22 cellular contexts compared by ENCODE assay signal in genomic region chr9:125613156-125613555, GRCh38.
"Had no signal": no experiment of that assay in that cellular context is flagged by ENCODE, and none has a peak within 500 bp of the region (broad histone marks: within the 10 kb centered on the region; RNA-seq: fewer than 3 reads in every experiment).

No MANE protein-coding gene starts in this region.

- FAIRE-seq: small intestine, TTC549 had no signal

- H3K9me3 ChIP-seq: left ventricle myocardium inferior, testis, vagina had no signal

- H3K79me2 ChIP-seq: parathyroid adenoma had no signal

- H3K4me3 ChIP-seq: cardiac muscle cell, left ventricle myocardium inferior, testis, vagina had no signal

- H3K4me1 Mint-ChIP-seq: activated naive CD4-positive, alpha-beta T cell treated with anti-CD3 and anti-CD28 coated beads, Interleukin-2, amount 10 ng/mL, durations not matched to agents 7 days and 5 days had no signal

- H3K27me3 Mint-ChIP-seq: activated CD4-positive, alpha-beta T cell treated with anti-CD3 and anti-CD28 coated beads for 36 hours; activated naive CD4-positive, alpha-beta T cell treated with anti-CD3 and anti-CD28 coated beads, Interleukin-2, amount 10 ng/mL, durations not matched to agents 7 days and 5 days; natural killer cell treated with Interleukin-12 subunit alpha and Interleukin-12 subunit beta and Interleukin-15 and Interleukin-18, amount 100 ng/mL, for 72 hours; stimulated activated memory B cell treated with anti-CD40 and anti-IgM and Interleukin-4, amounts not matched to agents 10 μg/mL and 1 μg/mL and 100 μg/mL, for 72 hours; T-cell; type B pancreatic cell had no signal

- H3K9me3 Mint-ChIP-seq: activated naive CD4-positive, alpha-beta T cell treated with anti-CD3 and anti-CD28 coated beads, Interleukin-2, amount 10 ng/mL, durations not matched to agents 7 days and 5 days; natural killer cell treated with Interleukin-12 subunit alpha and Interleukin-12 subunit beta and Interleukin-15 and Interleukin-18, amount 100 ng/mL, for 72 hours; stimulated activated memory B cell treated with anti-CD40 and anti-IgM and Interleukin-4, amounts not matched to agents 10 μg/mL and 1 μg/mL and 100 μg/mL, for 72 hours; T-cell; T-helper 2 cell treated with Interferon-gamma antibody and Interleukin-4, amounts not matched to agents 5 μg/mL and 100 μg/mL, for 36 hours; type B pancreatic cell had no signal

- H3K27ac ChIP-seq: cardiac muscle cell, foreskin keratinocyte, left ventricle myocardium inferior, parathyroid adenoma, testis, vagina had no signal

- H3K4me1 ChIP-seq: foreskin keratinocyte, parathyroid adenoma, testis, vagina had no signal

- H3K36me3 Mint-ChIP-seq: activated naive CD4-positive, alpha-beta T cell treated with anti-CD3 and anti-CD28 coated beads, Interleukin-2, amount 10 ng/mL, durations not matched to agents 7 days and 5 days; natural killer cell treated with Interleukin-12 subunit alpha and Interleukin-12 subunit beta and Interleukin-15 and Interleukin-18, amount 100 ng/mL, for 72 hours; type B pancreatic cell had no signal

- H3K27ac Mint-ChIP-seq: activated CD4-positive, alpha-beta T cell treated with anti-CD3 and anti-CD28 coated beads for 36 hours; activated naive CD4-positive, alpha-beta T cell treated with anti-CD3 and anti-CD28 coated beads, Interleukin-2, amount 10 ng/mL, durations not matched to agents 7 days and 5 days; natural killer cell treated with Interleukin-12 subunit alpha and Interleukin-12 subunit beta and Interleukin-15 and Interleukin-18, amount 100 ng/mL, for 72 hours; stimulated activated memory B cell treated with anti-CD40 and anti-IgM and Interleukin-4, amounts not matched to agents 10 μg/mL and 1 μg/mL and 100 μg/mL, for 72 hours; T-cell; T-helper 2 cell treated with Interferon-gamma antibody and Interleukin-4, amounts not matched to agents 5 μg/mL and 100 μg/mL, for 36 hours; type B pancreatic cell had no signal

- ATAC-seq: activated CD4-positive, alpha-beta T cell treated with anti-CD3 and anti-CD28 coated beads for 36 hours; foreskin keratinocyte; natural killer cell treated with Interleukin-12 subunit alpha and Interleukin-12 subunit beta and Interleukin-15 and Interleukin-18, amount 100 ng/mL, for 72 hours; sciatic nerve; stimulated activated memory B cell treated with anti-CD40 and anti-IgM and Interleukin-4, amounts not matched to agents 10 μg/mL and 1 μg/mL and 100 μg/mL, for 72 hours; T-cell had no signal

- H3K36me3 ChIP-seq: cardiac muscle cell, left ventricle myocardium inferior, vagina had no signal

- H3K9ac ChIP-seq: parathyroid adenoma had no signal

- H3K4me3 Mint-ChIP-seq: activated CD4-positive, alpha-beta T cell treated with anti-CD3 and anti-CD28 coated beads for 36 hours; activated naive CD4-positive, alpha-beta T cell treated with anti-CD3 and anti-CD28 coated beads, Interleukin-2, amount 10 ng/mL, durations not matched to agents 7 days and 5 days; natural killer cell treated with Interleukin-12 subunit alpha and Interleukin-12 subunit beta and Interleukin-15 and Interleukin-18, amount 100 ng/mL, for 72 hours; stimulated activated memory B cell treated with anti-CD40 and anti-IgM and Interleukin-4, amounts not matched to agents 10 μg/mL and 1 μg/mL and 100 μg/mL, for 72 hours; T-cell; T-helper 2 cell treated with Interferon-gamma antibody and Interleukin-4, amounts not matched to agents 5 μg/mL and 100 μg/mL, for 36 hours; type B pancreatic cell had no signal

- H3K27me3 ChIP-seq: cardiac muscle cell, foreskin keratinocyte, testis, vagina had no signal

- DNase-seq: activated CD4-positive, alpha-beta T cell treated with anti-CD3 and anti-CD28 coated beads for 36 hours; activated CD4-positive, alpha-beta T cell treated with anti-CD3 and anti-CD28 coated beads, Interleukin-2, amount 50 U/mL, for 48 hours; activated effector memory CD4-positive, alpha-beta T cell treated with anti-CD3 and anti-CD28 coated beads, Interleukin-2, amount 50 U/mL, for 16 hours; activated naive CD4-positive, alpha-beta T cell treated with anti-CD3 and anti-CD28 coated beads, Interleukin-2, amount 10 ng/mL, durations not matched to agents 7 days and 5 days; cortex of kidney; erythroblast; foreskin keratinocyte; hippocampal formation; left ventricle myocardium inferior; small intestine; stimulated activated CD4-positive, alpha-beta T cell treated with anti-CD3 and anti-CD28 coated beads, Interleukin-2, amount 100 ng/mL, for 24 hours; T-cell; testis had no signal

- H2AFZ ChIP-seq: parathyroid adenoma had no signal
